Comparison of ENCODE assay signal across 22 cellular contexts in genomic region chr11:61279934-61280656, GRCh38. TPM values are rescaled to one million over a fixed set of nuclear protein-coding genes. Genes with fewer than 3 reads are reported as not detected.
DNase-seq lines count a peak whose midpoint lies in the region; ATAC-seq and TF ChIP-seq lines count a peak whose summit lies in the region.
"Had no signal": no experiment of that assay in that cellular context is flagged by ENCODE, and none has a peak within 500 bp of the region (broad histone marks: within the 10 kb centered on the region; RNA-seq: fewer than 3 reads in every experiment).

No MANE protein-coding gene starts in this region.

- H3K27me3 Mint-ChIP-seq in glutamatergic neuron (ENCODE audit: unreplicated experiment): peaks cover 2% of the 10 kb centered on the region
- H3K27me3 Mint-ChIP-seq: activated naive CD8-positive, alpha-beta T cell treated with anti-CD3 and anti-CD28 coated beads for 36 hours; stimulated activated memory B cell treated with anti-CD40 and anti-IgM and Interleukin-4, amounts not matched to agents 10 μg/mL and 1 μg/mL and 100 μg/mL, for 72 hours had no signal

- no peaks in the 10 kb centered on the region for H3K36me3 ChIP-seq in RWPE2 (ENCODE audit: low read depth)
- H3K36me3 ChIP-seq in SJCRH30: no peaks in the 10 kb centered on the region
- H3K36me3 ChIP-seq: Peyer's patch, transverse colon had no signal

- H3K27ac ChIP-seq in C4-2B: peak overlapping the region; percentile 37
- no peak overlapping the region for H3K27ac ChIP-seq in RWPE2 (ENCODE audit: poor library complexity, severe bottlenecking)
- no peak overlapping the region for H3K27ac ChIP-seq in right cardiac atrium (ENCODE audit: low read length)
- no peak overlapping the region for H3K27ac ChIP-seq in SJCRH30
- H3K27ac ChIP-seq: Peyer's patch, psoas muscle, transverse colon had no signal

- H3K9me3 Mint-ChIP-seq in glutamatergic neuron (ENCODE audit: unreplicated experiment): peaks cover 4% of the 10 kb centered on the region
- H3K9me3 Mint-ChIP-seq: activated naive CD8-positive, alpha-beta T cell treated with anti-CD3 and anti-CD28 coated beads for 36 hours; natural killer cell had no signal

- DNase-seq in NAMALWA (ENCODE audit: low spot score) (peak; percentile 16), RWPE2 (ENCODE audit: low spot score) (no peak), glutamatergic neuron (no peak), omental fat pad (ENCODE audit: low spot score) (no peak), right cardiac atrium (no peak), SJCRH30 (no peak)
- DNase-seq: activated CD4-positive, alpha-beta T cell treated with anti-CD3 and anti-CD28 coated beads, Interleukin-2, amount 50 U/mL, for 48 hours; activated naive CD8-positive, alpha-beta T cell treated with anti-CD3 and anti-CD28 coated beads for 36 hours; activated T-cell treated with anti-CD3 and anti-CD28 coated beads, Interleukin-2, amount 50 U/mL, for 48 hours; effector CD8-positive, alpha-beta T cell; natural killer cell; NCI-H187; NCI-H748 treated with DMSO at 0.1 percent for 48 hours; Peyer's patch; psoas muscle; transverse colon had no signal

- no peak for TF ChIP-seq CTCF in C4-2B (conservative IDR thresholded peaks at IDR 0.05)
- no peak for TF ChIP-seq CTCF in RWPE2 (IDR thresholded peaks at IDR 0.05; ENCODE audit: poor library complexity, severe bottlenecking)
- TF ChIP-seq CTCF in glutamatergic neuron (IDR thresholded peaks at IDR 0.05; ENCODE audit: partially characterized antibody, unreplicated experiment): no peak
- TF ChIP-seq CTCF in omental fat pad (IDR thresholded peaks at IDR 0.05): no peak

- H3K27ac Mint-ChIP-seq in glutamatergic neuron (ENCODE audit: unreplicated experiment): no peak overlapping the region
- H3K27ac Mint-ChIP-seq: activated naive CD8-positive, alpha-beta T cell treated with anti-CD3 and anti-CD28 coated beads for 36 hours; natural killer cell; stimulated activated memory B cell treated with anti-CD40 and anti-IgM and Interleukin-4, amounts not matched to agents 10 μg/mL and 1 μg/mL and 100 μg/mL, for 72 hours had no signal

- H3K27me3 ChIP-seq in RWPE2 (ENCODE audit: insufficient read depth, poor library complexity, severe bottlenecking) (no peaks in the 10 kb centered on the region), right cardiac atrium (ENCODE audit: control insufficient read depth, insufficient read depth) (no peaks in the 10 kb centered on the region), SJCRH30 (no peaks in the 10 kb centered on the region)
- H3K27me3 ChIP-seq: Peyer's patch had no signal

- ATAC-seq in RWPE2 (ENCODE audit: low read depth) (peak; percentile 60), omental fat pad (ENCODE audit: low FRiP score) (no peak), GM18873 (IDR thresholded peaks at IDR 0.05; ENCODE audit: low FRiP score, unreplicated experiment) (no peak), right cardiac atrium (no peak)
- ATAC-seq: natural killer cell; psoas muscle; stimulated activated memory B cell treated with anti-CD40 and anti-IgM and Interleukin-4, amounts not matched to agents 10 μg/mL and 1 μg/mL and 100 μg/mL, for 72 hours had no signal

- intact Hi-C loops in right cardiac atrium (cut with DNase I): no loop called here

- H3K4me1 ChIP-seq in RWPE2 (ENCODE audit: insufficient read depth, poor library complexity, severe bottlenecking) (peaks cover 6% of the 10 kb centered on the region), right cardiac atrium (ENCODE audit: control insufficient read depth, insufficient read depth, low read length) (no peaks in the 10 kb centered on the region), SJCRH30 (no peaks in the 10 kb centered on the region)
- H3K4me1 ChIP-seq: Peyer's patch, psoas muscle had no signal

- 87% methylated on average over 12 of the region's 12 CpGs for WGBS in right cardiac atrium

- H3K4me1 Mint-ChIP-seq in glutamatergic neuron (ENCODE audit: low read depth, unreplicated experiment): peaks cover 14% of the 10 kb centered on the region
- H3K4me1 Mint-ChIP-seq: activated naive CD8-positive, alpha-beta T cell treated with anti-CD3 and anti-CD28 coated beads for 36 hours; natural killer cell had no signal

- peak overlapping the region; percentile 7 for H3K4me3 Mint-ChIP-seq in glutamatergic neuron (ENCODE audit: unreplicated experiment)
- H3K4me3 Mint-ChIP-seq: activated naive CD8-positive, alpha-beta T cell treated with anti-CD3 and anti-CD28 coated beads for 36 hours; central memory CD8-positive, alpha-beta T cell; natural killer cell; stimulated activated memory B cell treated with anti-CD40 and anti-IgM and Interleukin-4, amounts not matched to agents 10 μg/mL and 1 μg/mL and 100 μg/mL, for 72 hours had no signal

- peaks cover 20% of the 10 kb centered on the region for H3K36me3 Mint-ChIP-seq in glutamatergic neuron (ENCODE audit: unreplicated experiment)
- H3K36me3 Mint-ChIP-seq: natural killer cell had no signal

- H3K4me3 ChIP-seq in RWPE2 (ENCODE audit: severe bottlenecking) (no peak overlapping the region), right cardiac atrium (ENCODE audit: low read length) (no peak overlapping the region), SJCRH30 (no peak overlapping the region)
- H3K4me3 ChIP-seq: lung, Peyer's patch, psoas muscle, transverse colon had no signal

- H3K9me3 ChIP-seq in RWPE2 (ENCODE audit: severe bottlenecking) (no peaks in the 10 kb centered on the region), right cardiac atrium (ENCODE audit: control insufficient read depth, low read length) (no peaks in the 10 kb centered on the region), SJCRH30 (replicated peaks) (no peaks in the 10 kb centered on the region)
- H3K9me3 ChIP-seq: Peyer's patch, psoas muscle, transverse colon had no signal

RNA-seq across cellular contexts. Expression of gene VWCE, which starts 15.0 kb away (rescaled TPM):
- total RNA-seq in glutamatergic neuron (ENCODE audit: unreplicated experiment): 27.3 TPM
- total RNA-seq in omental fat pad: 1 to 10 TPM in 3 of 4 donors, under 1 TPM in 1; 0.94 to 6.9 (median 4.6) TPM
- total RNA-seq in right cardiac atrium: 1 to 10 TPM in 3 of 4 donors, under 1 TPM in 1; 0.97 to 2.2 (median 1.3) TPM
- 0.70 TPM for polyA plus RNA-seq in right cardiac atrium
- total RNA-seq in SJCRH30 (2014; rRNA removed; shearing (Covaris generic)): 0.06 and 0.18 TPM in 2 replicates

RNA-seq across cellular contexts. Expression of gene PGA5, which starts 39.1 kb away (rescaled TPM):
- not detected for total RNA-seq in glutamatergic neuron (ENCODE audit: unreplicated experiment)
- 1 to 10 TPM in 3 of 4 donors, not detected in 1; 2.0 to 5.0 (median 4.3) TPM for total RNA-seq in omental fat pad
- total RNA-seq in right cardiac atrium: 1 to 10 TPM in 2 of 4 donors, under 1 TPM in 2; 0.54 to 3.4 (median 0.81) TPM
- polyA plus RNA-seq in right cardiac atrium: 3.6 TPM
- total RNA-seq in SJCRH30 (2014; rRNA removed; shearing (Covaris generic)): not detected in 2 replicates
- total RNA-seq: activated naive CD8-positive, alpha-beta T cell treated with anti-CD3 and anti-CD28 coated beads for 36 hours; HT1080; natural killer cell; Peyer's patch had no signal

RNA-seq across cellular contexts. Expression of gene DDB1, which starts 52.8 kb away (rescaled TPM):
- total RNA-seq in glutamatergic neuron (ENCODE audit: unreplicated experiment) (259 TPM), omental fat pad (100 to 1,000 TPM; 127 to 182 (median 155) TPM), right cardiac atrium (100 to 1,000 TPM; 126 to 132 (median 130) TPM)
- 103 TPM for polyA plus RNA-seq in right cardiac atrium
- total RNA-seq in SJCRH30 (2014; rRNA removed; shearing (Covaris generic)): 209 and 214 TPM in 2 replicates

RNA-seq across cellular contexts. Expression of gene TKFC, which starts 52.9 kb away (rescaled TPM):
- 59.6 TPM for total RNA-seq in glutamatergic neuron (ENCODE audit: unreplicated experiment)
- 10 to 100 TPM; 16.0 to 24.5 (median 20.0) TPM for total RNA-seq in omental fat pad
- 10 to 100 TPM; 12.7 to 19.0 (median 16.7) TPM for total RNA-seq in right cardiac atrium
- polyA plus RNA-seq in right cardiac atrium: 15.7 TPM
- total RNA-seq in SJCRH30 (2014; rRNA removed; shearing (Covaris generic)): 15.3 and 17.7 TPM in 2 replicates

RNA-seq across cellular contexts. Expression of gene PGA4, which starts 57.9 kb away (rescaled TPM):
- total RNA-seq in glutamatergic neuron (ENCODE audit: unreplicated experiment) (not detected), omental fat pad (10 to 100 TPM in 2 of 4 donors, 1 to 10 TPM in 2; 2.9 to 94.5 (median 13.5) TPM), right cardiac atrium (1 to 10 TPM in 2 of 4 donors, under 1 TPM in 2; 0.71 to 7.4 (median 2.8) TPM)
- 4.1 TPM for polyA plus RNA-seq in right cardiac atrium
- not detected in 2 replicates for total RNA-seq in SJCRH30 (2014; rRNA removed; shearing (Covaris generic))
- total RNA-seq: activated naive CD8-positive, alpha-beta T cell treated with anti-CD3 and anti-CD28 coated beads for 36 hours; HT1080; natural killer cell; Peyer's patch had no signal
